In the genomic region with DNA sequence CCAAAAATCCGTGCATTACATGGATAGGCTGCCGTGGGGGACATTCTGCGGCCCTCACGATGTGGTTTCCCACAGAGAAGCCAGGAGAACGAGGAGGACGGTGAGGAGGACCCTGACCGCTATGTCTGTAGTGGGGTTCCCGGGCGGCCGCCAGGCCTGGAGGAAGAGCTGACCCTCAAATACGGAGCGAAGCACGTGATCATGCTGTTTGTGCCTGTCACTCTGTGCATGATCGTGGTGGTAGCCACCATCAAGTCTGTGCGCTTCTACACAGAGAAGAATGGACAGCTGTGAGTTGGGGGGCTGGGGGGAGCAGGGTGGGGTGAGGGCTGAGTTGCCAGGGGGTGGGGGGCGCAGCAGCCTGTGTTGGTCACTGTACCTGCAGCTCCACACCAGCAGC, we compare ENCODE assay signal across 1 cellular context.
TF ChIP-seq lines count a peak whose summit lies in the region.

No MANE protein-coding gene starts in this region.

TF ChIP-seq in GM12878, 131 proteins besides CTCF, POLR2A, EP300 and RAD21:
- no peak for TF ChIP-seq MTA2 (IDR thresholded peaks at IDR 0.05; ENCODE audit: low read depth)
- no peak for TF ChIP-seq SREBF1 (IDR thresholded peaks at IDR 0.05; ENCODE audit: low read length)
- TF ChIP-seq ZZZ3 (IDR thresholded peaks at IDR 0.05; ENCODE audit: control insufficient read depth, insufficient read length, low read depth): no peak
- no peak for TF ChIP-seq SUZ12 (IDR thresholded peaks at IDR 0.05; ENCODE audit: unreplicated experiment)
- no peak for TF ChIP-seq SP1 (IDR thresholded peaks at IDR 0.05; ENCODE audit: low read depth, low read length)
- TF ChIP-seq MTA3 (IDR thresholded peaks at IDR 0.05; ENCODE audit: borderline replicate concordance, low read length): no peak
- no peak for TF ChIP-seq JUNB (IDR thresholded peaks at IDR 0.05)
- TF ChIP-seq CHD4 (IDR thresholded peaks at IDR 0.05): no peak
- no peak for TF ChIP-seq PAX5 (IDR thresholded peaks at IDR 0.05; ENCODE audit: borderline replicate concordance, low read depth, low read length)
TF ChIP-seq in GM12878: peak in this region for 0.
